22 cellular contexts compared by ENCODE assay signal in genomic region chrX:136794080-136794479, GRCh38. TPM values are rescaled to one million over a fixed set of nuclear protein-coding genes. Genes with fewer than 3 reads are reported as not detected.
DNase-seq lines count a peak whose midpoint lies in the region; ATAC-seq, FAIRE-seq and TF ChIP-seq lines count a peak whose summit lies in the region.
"Had no signal": no experiment of that assay in that cellular context is flagged by ENCODE, and none has a peak within 500 bp of the region (broad histone marks: within the 10 kb centered on the region; RNA-seq: fewer than 3 reads in every experiment).

No MANE protein-coding gene starts in this region.

- no peak overlapping the region for H3K27ac ChIP-seq in GM23338 (ENCODE audit: low read depth)
- no peak overlapping the region for H3K27ac ChIP-seq in PC-9
- H3K27ac ChIP-seq: KMS-11, SJCRH30 had no signal

- H3K4me3 Mint-ChIP-seq in GM23338, result no peak overlapping the region
- no peak overlapping the region for H3K4me3 Mint-ChIP-seq in WTC11
- H3K4me3 Mint-ChIP-seq: CD14-positive monocyte, T-helper 17 cell had no signal

- FAIRE-seq in frontal cortex (lab: Jason Lieb, UNC), result no peak
- FAIRE-seq: GM12878, GM18507 had no signal

- CTCF ChIA-PET in WTC11 (lab: Charles Lee), result no interaction called here
- CTCF ChIA-PET in PC-9 (lab: Charles Lee), result no interaction called here

- BruUV-seq in PC-9 (replicated peaks; lab: Mats Ljungman, UMichigan), result no TSS peak

- H3K9me3 Mint-ChIP-seq in GM23338 (peaks cover 10% of the 10 kb centered on the region), WTC11 (peaks cover 12% of the 10 kb centered on the region)

- H3K9me2 ChIP-seq in GM23338 (ENCODE audit: insufficient read depth) (no peaks in the 10 kb centered on the region), PC-9 (ENCODE audit: insufficient read depth) (no peaks in the 10 kb centered on the region)

- intact Hi-C loops in PC-9 (cut with micrococcal nuclease; ENCODE audit: unreplicated experiment), result no loop called here

- H4K20me1 ChIP-seq in GM23338 (replicated peaks; ENCODE audit: insufficient read depth), result no peaks in the 10 kb centered on the region
- no peaks in the 10 kb centered on the region for H4K20me1 ChIP-seq in PC-9 (ENCODE audit: insufficient read depth)

- no peak for DNase-seq in GM23338 (ENCODE audit: low spot score)
- DNase-seq in NCI-H1105 treated with DMSO at 0.1 percent for 48 hours (lab: John Stamatoyannopoulos, UW), result peak; percentile 39
- peak; percentile 74 for DNase-seq in NCI-H345 (lab: John Stamatoyannopoulos, UW)
- DNase-seq in WTC11 (ENCODE audit: low spot score), result no peak
- no peak for DNase-seq in foreskin melanocyte
- DNase-seq in PC-9, result no peak
- no peak for DNase-seq in frontal cortex (ENCODE audit: low spot score in 2 of 2)
- no peak for DNase-seq in SKM-1 (lab: John Stamatoyannopoulos, UW; ENCODE audit: unreplicated experiment)
- DNase-seq: ACHN, DMS 273 treated with DMSO at 0.1 percent for 48 hours, GF-D8, MV-4-11, NCI-H1436 treated with DMSO at 0.1 percent for 48 hours, NCI-H2171, NCI-H446 treated with DMSO at 0.1 percent for 48 hours, NCI-H82, SJCRH30, T-helper 17 cell had no signal

- H3K79me2 ChIP-seq in GM23338 (replicated peaks; ENCODE audit: insufficient read depth), result no peaks in the 10 kb centered on the region
- no peaks in the 10 kb centered on the region for H3K79me2 ChIP-seq in PC-9 (ENCODE audit: low read depth)

- POLR2A ChIA-PET in WTC11 (lab: Charles Lee) (no interaction called here), PC-9 (lab: Charles Lee; ENCODE audit: unreplicated experiment) (no interaction called here)

- TF ChIP-seq CTCF in GM23338 (conservative IDR thresholded peaks at IDR 0.05; ENCODE audit: low read depth in 2 of 2) (no peak), WTC11 (IDR thresholded peaks at IDR 0.05) (no peak), PC-9 (conservative IDR thresholded peaks at IDR 0.05) (no peak)

- peaks cover 20% of the 10 kb centered on the region for H3K4me1 Mint-ChIP-seq in GM23338
- peaks cover 21% of the 10 kb centered on the region for H3K4me1 Mint-ChIP-seq in WTC11

- H3K9me3 ChIP-seq in PC-9 (ENCODE audit: insufficient read depth, low read depth), result no peaks in the 10 kb centered on the region
- H3K9me3 ChIP-seq: SJCRH30 had no signal

- H3K4me1 ChIP-seq in GM23338 (ENCODE audit: insufficient read depth), result peaks cover 9% of the 10 kb centered on the region; the same call in 1 of the 2 replicates
- H3K4me1 ChIP-seq in PC-9 (replicated peaks; ENCODE audit: insufficient read depth), result peaks cover 11% of the 10 kb centered on the region
- H3K4me1 ChIP-seq: SJCRH30 had no signal

- H3K36me3 Mint-ChIP-seq in GM23338 (ENCODE audit: low read depth), result no peaks in the 10 kb centered on the region
- H3K36me3 Mint-ChIP-seq in WTC11, result peaks cover 5% of the 10 kb centered on the region
- H3K36me3 Mint-ChIP-seq: CD14-positive monocyte had no signal

- H3K4me2 ChIP-seq in GM23338 (no peak overlapping the region), PC-9 (no peak overlapping the region)
- H3K4me2 ChIP-seq: KMS-11 had no signal

- no peak overlapping the region for H3K4me3 ChIP-seq in GM23338
- H3K4me3 ChIP-seq in PC-9, result no peak overlapping the region
- H3K4me3 ChIP-seq: GM12878, SJCRH30 had no signal

- H2AFZ ChIP-seq in GM23338 (no peak overlapping the region), PC-9 (no peak overlapping the region)

- H3K36me3 ChIP-seq in GM23338 (ENCODE audit: insufficient read depth), result no peaks in the 10 kb centered on the region
- no peaks in the 10 kb centered on the region for H3K36me3 ChIP-seq in PC-9 (ENCODE audit: low read depth)
- H3K36me3 ChIP-seq: SJCRH30 had no signal

- H3F3A ChIP-seq in GM23338 (replicated peaks; ENCODE audit: low read depth) (no peaks in the 10 kb centered on the region), PC-9 (ENCODE audit: insufficient read depth, low read depth) (no peaks in the 10 kb centered on the region)

- no peak overlapping the region; the same call in 1 of the 2 replicates for H3K27ac Mint-ChIP-seq in GM23338
- H3K27ac Mint-ChIP-seq in WTC11, result peak overlapping the region; percentile 82
- H3K27ac Mint-ChIP-seq: T-helper 17 cell had no signal

- ATAC-seq in GM23338 (peak; percentile 83), WTC11 (peak; percentile 60)
- ATAC-seq: GM12878, T-helper 17 cell had no signal

- H3K27me3 Mint-ChIP-seq in GM23338 (ENCODE audit: insufficient read depth, low read depth, poor library complexity) (no peaks in the 10 kb centered on the region), WTC11 (ENCODE audit: low read depth) (no peaks in the 10 kb centered on the region)
- H3K27me3 Mint-ChIP-seq: T-helper 17 cell had no signal

- H3K27me3 ChIP-seq in GM23338 (ENCODE audit: insufficient read depth) (no peaks in the 10 kb centered on the region), PC-9 (ENCODE audit: insufficient read depth, low read depth) (no peaks in the 10 kb centered on the region)
- H3K27me3 ChIP-seq: SJCRH30 had no signal

TF ChIP-seq in GM23338, 12 proteins besides CTCF, POLR2A, EP300 and RAD21 (continues in another document):
- TF ChIP-seq STAT1 (IDR thresholded peaks at IDR 0.05; ENCODE audit: unreplicated experiment), result no peak
- TF ChIP-seq ETS1 (IDR thresholded peaks at IDR 0.05), result no peak
- TF ChIP-seq ZNF114 (CRISPR knock-in tag; IDR thresholded peaks at IDR 0.05), result no peak
- TF ChIP-seq NANOG (IDR thresholded peaks at IDR 0.05; ENCODE audit: borderline replicate concordance), result no peak
- TF ChIP-seq JUNB (IDR thresholded peaks at IDR 0.05; ENCODE audit: unreplicated experiment), result no peak
- no peak for TF ChIP-seq EZH2 (IDR thresholded peaks at IDR 0.05; ENCODE audit: low read depth, unreplicated experiment)
- TF ChIP-seq ZNF331 (CRISPR knock-in tag; IDR thresholded peaks at IDR 0.05; ENCODE audit: low read depth), result no peak
- no peak for TF ChIP-seq POLR2AphosphoS5 (IDR thresholded peaks at IDR 0.05; ENCODE audit: low read depth)
- no peak for TF ChIP-seq CREB1 (CRISPR knock-in tag; IDR thresholded peaks at IDR 0.05; ENCODE audit: low read depth)

TF ChIP-seq in WTC11, 78 proteins besides CTCF, POLR2A, EP300 and RAD21 (continues in another document):
- TF ChIP-seq SOX15 (CRISPR knock-in tag; IDR thresholded peaks at IDR 0.05), result no peak
- no peak for TF ChIP-seq NR2C2 (CRISPR knock-in tag; IDR thresholded peaks at IDR 0.05)
- TF ChIP-seq TP53 (CRISPR knock-in tag; IDR thresholded peaks at IDR 0.05), result no peak
- no peak for TF ChIP-seq CREM (CRISPR knock-in tag; IDR thresholded peaks at IDR 0.05)
- no peak for TF ChIP-seq ZNF416 (CRISPR knock-in tag; IDR thresholded peaks at IDR 0.05)
- no peak for TF ChIP-seq ATF3 (CRISPR knock-in tag; conservative IDR thresholded peaks at IDR 0.05)
- no peak for TF ChIP-seq NFE2L1 (CRISPR knock-in tag; IDR thresholded peaks at IDR 0.05)
- no peak for TF ChIP-seq STAT6 (CRISPR knock-in tag; conservative IDR thresholded peaks at IDR 0.05; ENCODE audit: low read depth)
- TF ChIP-seq MAX (CRISPR knock-in tag; IDR thresholded peaks at IDR 0.05), result no peak
- no peak for TF ChIP-seq IRF2 (CRISPR knock-in tag; IDR thresholded peaks at IDR 0.05; ENCODE audit: borderline replicate concordance, low read depth)
- no peak for TF ChIP-seq FOXP1 (CRISPR knock-in tag; IDR thresholded peaks at IDR 0.05; ENCODE audit: borderline replicate concordance)
- TF ChIP-seq FOXP4 (CRISPR knock-in tag; IDR thresholded peaks at IDR 0.05), result no peak
- no peak for TF ChIP-seq OVOL2 (CRISPR knock-in tag; IDR thresholded peaks at IDR 0.05; ENCODE audit: borderline replicate concordance)

RNA-seq across cellular contexts. Expression of gene ARHGEF6, which starts 13.3 kb away (rescaled TPM):
- total RNA-seq in GM23338 (2014; rRNA removed; shearing (Covaris generic)), result 4.9 and 6.0 TPM in 2 replicates
- polyA plus RNA-seq in GM23338 (2016; fragmentation: Nextera tagmentation; extraction: Ambion mirVana), result 1.4 and 2.5 TPM in 2 replicates
- total RNA-seq in WTC11 (2021) (5.1 to 5.6 TPM (median 5.2 TPM) in 3 replicates), PC-9 (2021) (0.08 and 0.09 TPM in 2 replicates), frontal cortex (8.6 TPM)

Comparison
In these comparisons a context has a peak if more than half of its experiments do, and no peak if none do; other contexts are left out.
1. DNase-seq: peak in NCI-H1105 treated with DMSO at 0.1 percent for 48 hours (single experiment) and NCI-H345 (single experiment); none in GM23338 (single experiment), WTC11 (single experiment), foreskin melanocyte (single experiment), PC-9 (0 of 2), frontal cortex (0 of 2) and SKM-1 (single experiment).